20 cellular contexts compared by ENCODE assay signal in the genomic region with DNA sequence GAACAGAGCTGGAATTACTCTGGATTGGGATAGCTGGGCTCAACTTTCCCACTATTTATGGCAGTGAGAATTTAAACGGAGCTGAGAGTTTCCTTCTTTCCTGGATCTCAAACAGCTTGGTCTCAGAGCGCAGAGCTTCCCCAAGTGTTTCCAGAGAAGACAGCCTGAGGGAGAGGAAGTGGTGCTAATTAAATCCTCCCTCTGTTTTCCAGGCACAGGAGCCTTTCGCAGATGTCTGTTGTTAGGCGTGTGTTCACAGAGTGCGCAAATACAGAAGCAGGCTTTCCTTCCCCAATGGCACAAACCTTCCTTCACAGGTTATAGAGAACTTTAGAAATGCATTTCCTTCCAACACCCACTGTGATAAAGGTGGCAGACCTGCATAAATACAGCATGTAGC. TPM values are rescaled to one million over a fixed set of nuclear protein-coding genes. Genes with fewer than 3 reads are reported as not detected.
DNase-seq lines count a peak whose midpoint lies in the region; ATAC-seq and TF ChIP-seq lines count a peak whose summit lies in the region.
"Had no signal": no experiment of that assay in that cellular context is flagged by ENCODE, and none has a peak within 500 bp of the region (broad histone marks: within the 10 kb centered on the region; RNA-seq: fewer than 3 reads in every experiment).

No MANE protein-coding gene starts in this region.

- no peaks in the 10 kb centered on the region for H3K36me3 ChIP-seq in testis (ENCODE audit: low read depth, missing control alignments)
- H3K36me3 ChIP-seq: vagina had no signal

- no peaks in the 10 kb centered on the region for H3K9me3 ChIP-seq in testis
- H3K9me3 ChIP-seq: vagina had no signal

- intact Hi-C loops in left colon (cut with DNase I, micrococcal nuclease) (no loop called here), testis (cut with DNase I; ENCODE audit: low total_unique reads) (no loop called here)

- 70 to 81% methylated on average over 5 of the region's 5 CpGs for WGBS in testis, 2 donors

- H3K4me1 ChIP-seq in testis: no peaks in the 10 kb centered on the region
- H3K4me1 ChIP-seq: vagina had no signal

- ATAC-seq in left colon: peak; percentile 80
- no peak for ATAC-seq in activated T-cell treated with anti-CD3 and anti-CD28 coated beads, Interleukin-2, amount 50 U/mL, for 72 hours (replicated peaks in 1 of 2)
- ATAC-seq: activated CD4-positive, alpha-beta T cell treated with anti-CD3 and anti-CD28 coated beads for 36 hours; activated CD8-positive, alpha-beta memory T cell treated with anti-CD3 and anti-CD28 coated beads, Interleukin-2, amount 10 ng/mL, durations not matched to agents 7 days and 5 days had no signal

- no peak for TF ChIP-seq CTCF in testis (IDR thresholded peaks at IDR 0.05)

- no peak overlapping the region for H3K4me3 Mint-ChIP-seq in activated T-cell treated with anti-CD3 and anti-CD28 coated beads, Interleukin-2, amount 50 U/mL, for 72 hours
- H3K4me3 Mint-ChIP-seq: activated CD4-positive, alpha-beta T cell treated with anti-CD3 and anti-CD28 coated beads for 36 hours; activated CD8-positive, alpha-beta memory T cell treated with anti-CD3 and anti-CD28 coated beads, Interleukin-2, amount 10 ng/mL, durations not matched to agents 7 days and 5 days; activated naive CD8-positive, alpha-beta T cell treated with anti-CD3 and anti-CD28 coated beads for 36 hours; CD4-positive, alpha-beta T cell; H9 had no signal

- H3K4me1 Mint-ChIP-seq in activated T-cell treated with anti-CD3 and anti-CD28 coated beads, Interleukin-2, amount 50 U/mL, for 72 hours (ENCODE audit: low read depth): no peaks in the 10 kb centered on the region
- H3K4me1 Mint-ChIP-seq: activated CD4-positive, alpha-beta T cell treated with anti-CD3 and anti-CD28 coated beads for 36 hours; activated CD8-positive, alpha-beta memory T cell treated with anti-CD3 and anti-CD28 coated beads, Interleukin-2, amount 10 ng/mL, durations not matched to agents 7 days and 5 days; activated naive CD8-positive, alpha-beta T cell treated with anti-CD3 and anti-CD28 coated beads for 36 hours; H9 had no signal

- H3K27me3 Mint-ChIP-seq in activated T-cell treated with anti-CD3 and anti-CD28 coated beads, Interleukin-2, amount 50 U/mL, for 72 hours (ENCODE audit: low read depth): peaks cover 16% of the 10 kb centered on the region
- H3K27me3 Mint-ChIP-seq: activated CD8-positive, alpha-beta memory T cell treated with anti-CD3 and anti-CD28 coated beads, Interleukin-2, amount 10 ng/mL, durations not matched to agents 7 days and 5 days; activated naive CD8-positive, alpha-beta T cell treated with anti-CD3 and anti-CD28 coated beads for 36 hours; CD4-positive, alpha-beta T cell had no signal

- no peaks in the 10 kb centered on the region for H3K27me3 ChIP-seq in testis
- H3K27me3 ChIP-seq: vagina had no signal

- no peak for TF ChIP-seq POLR2A in testis (IDR thresholded peaks at IDR 0.05)

- H3K27ac Mint-ChIP-seq in activated T-cell treated with anti-CD3 and anti-CD28 coated beads, Interleukin-2, amount 50 U/mL, for 72 hours: no peak overlapping the region
- H3K27ac Mint-ChIP-seq: activated CD4-positive, alpha-beta T cell treated with anti-CD3 and anti-CD28 coated beads for 36 hours; activated CD8-positive, alpha-beta memory T cell treated with anti-CD3 and anti-CD28 coated beads, Interleukin-2, amount 10 ng/mL, durations not matched to agents 7 days and 5 days; activated naive CD8-positive, alpha-beta T cell treated with anti-CD3 and anti-CD28 coated beads for 36 hours; CD4-positive, alpha-beta T cell; H9 had no signal

- DNase-seq in AG08395 (ENCODE audit: low spot score) (peak; percentile 44), ELR (ENCODE audit: low read depth) (peak; percentile 8), cerebellar cortex (ENCODE audit: low spot score) (peak; percentile 6), left colon (no peak), testis (no peak), iPS-NIHi11 (ENCODE audit: low spot score) (no peak), NCI-H1930 (lab: John Stamatoyannopoulos, UW) (no peak)
- DNase-seq in activated T-cell treated with anti-CD3 and anti-CD28 coated beads, Interleukin-2, amount 50 U/mL, for 72 hours: no peak
- DNase-seq: activated CD4-positive, alpha-beta T cell treated with anti-CD3 and anti-CD28 coated beads for 36 hours; activated CD8-positive, alpha-beta memory T cell treated with anti-CD3 and anti-CD28 coated beads, Interleukin-2, amount 10 ng/mL, durations not matched to agents 7 days and 5 days; activated naive CD8-positive, alpha-beta T cell treated with anti-CD3 and anti-CD28 coated beads for 36 hours; CD4-positive, alpha-beta T cell; H9; MM.1S; NCI-H146; occipital lobe; PC-9; stimulated activated CD8-positive, alpha-beta memory T cell treated with anti-CD3 and anti-CD28 coated beads, Interleukin-4, amount 100 ng/mL, for 48 hours had no signal

- H3K9me3 Mint-ChIP-seq in activated T-cell treated with anti-CD3 and anti-CD28 coated beads, Interleukin-2, amount 50 U/mL, for 72 hours: no peaks in the 10 kb centered on the region
- H3K9me3 Mint-ChIP-seq: activated naive CD8-positive, alpha-beta T cell treated with anti-CD3 and anti-CD28 coated beads for 36 hours; CD4-positive, alpha-beta T cell; H9 had no signal

- no peaks in the 10 kb centered on the region for H3K36me3 Mint-ChIP-seq in activated T-cell treated with anti-CD3 and anti-CD28 coated beads, Interleukin-2, amount 50 U/mL, for 72 hours (ENCODE audit: insufficient read depth in 2 of 2)
- H3K36me3 Mint-ChIP-seq: activated CD8-positive, alpha-beta memory T cell treated with anti-CD3 and anti-CD28 coated beads, Interleukin-2, amount 10 ng/mL, durations not matched to agents 7 days and 5 days; activated naive CD8-positive, alpha-beta T cell treated with anti-CD3 and anti-CD28 coated beads for 36 hours had no signal

- no peak overlapping the region for H3K4me3 ChIP-seq in testis
- H3K4me3 ChIP-seq: lung, PC-9, vagina had no signal

- H3K27ac ChIP-seq in testis: no peak overlapping the region
- H3K27ac ChIP-seq: PC-9, vagina had no signal

RNA-seq across cellular contexts. Expression of a gene that starts 32.7 kb away (rescaled TPM):
- total RNA-seq in left colon (1 to 10 TPM; 1.1 to 2.7 TPM), testis (10 to 100 TPM; 15.9 to 25.2 TPM)
- 10 to 100 TPM; 24.4 to 25.3 TPM for total RNA-seq in activated T-cell treated with anti-CD3 and anti-CD28 coated beads, Interleukin-2, amount 50 U/mL, for 72 hours
- polyA plus RNA-seq in testis (ENCODE audit: insufficient read depth, low read depth, low replicate concordance): 15.5 TPM

Comparison
In these comparisons a context has a peak if more than half of its experiments do, and no peak if none do; other contexts are left out.
1. DNase-seq: peak in AG08395 (single experiment), ELR (single experiment) and cerebellar cortex (single experiment); none in left colon (0 of 2), activated T-cell treated with anti-CD3 and anti-CD28 coated beads, Interleukin-2, amount 50 U/mL, for 72 hours (0 of 2), testis (single experiment), iPS-NIHi11 (single experiment) and NCI-H1930 (0 of 2).
2. RNA of a gene that starts 32.7 kb away (total RNA-seq): 24.4 to 25.3 TPM in activated T-cell treated with anti-CD3 and anti-CD28 coated beads, Interleukin-2, amount 50 U/mL, for 72 hours and 15.9 to 25.2 TPM in testis; 1.1 to 2.7 TPM in left colon; every median in the first group is over 4 times any median in the second.